Comparison of ENCODE assay signal across 8 cellular contexts in genomic region chr14:21098134-21098891, GRCh38. TPM values are rescaled to one million over a fixed set of nuclear protein-coding genes. Genes with fewer than 3 reads are reported as not detected.
A peak's percentile ranks its signal among the peaks of the same experiment; 100 is the strongest.
DNase-seq lines count a peak whose midpoint lies in the region; ATAC-seq and TF ChIP-seq lines count a peak whose summit lies in the region.

Gene ZNF219 (minus strand): TSS chr14:21098655. CDS start chr14:21093591, 5,064 bp downstream.

- intact Hi-C loops in adrenal gland (cut with DNase I), result no loop called here
- intact Hi-C loops in Right ventricle myocardium superior (cut with DNase I), result no loop called here

- H3K4me3 ChIP-seq in adrenal gland, result peak within 1 kb of the TSS in 2 of 4 donors; percentile 67 to 76

- peaks cover 30 to 50% of the 10 kb centered on the region in 2 donors for H3K4me1 ChIP-seq in adrenal gland (replicated peaks in 1 of 2)

- no peaks in the 10 kb centered on the region for H3K9me3 ChIP-seq in adrenal gland (replicated peaks in 1 of 3)

- 0 to 2% (median 1%) methylated on average over 5 to 72 of the region's 87 CpGs for WGBS in adrenal gland, 4 donors

- peak within 1 kb of the TSS; percentile 70 to 95 (median 88) for H3K27ac ChIP-seq in adrenal gland

- no peak for TF ChIP-seq CTCF in GM10266 (IDR thresholded peaks at IDR 0.05; ENCODE audit: control insufficient read depth, insufficient read depth, low read depth, missing control alignments)
- TF ChIP-seq CTCF in adrenal gland (IDR thresholded peaks at IDR 0.05), result no peak

- H3K27me3 ChIP-seq in adrenal gland, result no peaks in the 10 kb centered on the region

- DNase-seq in A172 (ENCODE audit: low spot score), result peak; percentile 27
- DNase-seq in GM10266 (ENCODE audit: extremely low spot score), result peak; percentile 73
- peak; percentile 80 for DNase-seq in NCI-H82 (lab: John Stamatoyannopoulos, UW)
- peak; percentile 79 to 88 (median 84) for DNase-seq in adrenal gland
- peak; percentile 77 for DNase-seq in Right ventricle myocardium superior
- DNase-seq in nucleus accumbens (lab: John Stamatoyannopoulos, UW), result peak in 43 of 56 donors; percentile 10 to 70 (median 42)

- H3K36me3 ChIP-seq in adrenal gland (replicated peaks in 1 of 2), result peaks cover 0 to under 1% of the 10 kb centered on the region in 2 donors

- ATAC-seq in Right ventricle myocardium superior (ENCODE audit: poor library complexity) (peak; percentile 60), GM18505 (IDR thresholded peaks at IDR 0.05; ENCODE audit: unreplicated experiment) (no peak), GM18909 (IDR thresholded peaks at IDR 0.05; ENCODE audit: poor library complexity, unreplicated experiment) (no peak)

- TF ChIP-seq POLR2A in adrenal gland (IDR thresholded peaks at IDR 0.05) (peak in 1 of 2 donors; percentile 60), GM18505 (IDR thresholded peaks at IDR 0.05; ENCODE audit: borderline replicate concordance, extremely low read depth, insufficient read depth, insufficient read length) (no peak)

RNA-seq across cellular contexts. Expression of gene ZNF219, which starts in this region (rescaled TPM):
- total RNA-seq in A172 (2014; rRNA removed; shearing (Covaris generic)), result 5.9 and 12.0 TPM in 2 replicates
- total RNA-seq in adrenal gland (100 to 1,000 TPM in 6 of 8 donors, 10 to 100 TPM in 2; 81.8 to 169 (median 113) TPM), Right ventricle myocardium superior (50.0 TPM)
- 10 to 100 TPM; 14.8 to 97.2 (median 85.8) TPM for polyA plus RNA-seq in adrenal gland

Comparison
In these comparisons a context has a peak if more than half of its experiments do, and no peak if none do; other contexts are left out.
1. DNase-seq: peak in every context shown above with its lines; median percentile 84 in adrenal gland; 80 in NCI-H82; 77 in Right ventricle myocardium superior; 73 in GM10266; 42 in nucleus accumbens; 27 in A172.